Comparison of ENCODE assay signal across 8 cellular contexts in the genomic region with DNA sequence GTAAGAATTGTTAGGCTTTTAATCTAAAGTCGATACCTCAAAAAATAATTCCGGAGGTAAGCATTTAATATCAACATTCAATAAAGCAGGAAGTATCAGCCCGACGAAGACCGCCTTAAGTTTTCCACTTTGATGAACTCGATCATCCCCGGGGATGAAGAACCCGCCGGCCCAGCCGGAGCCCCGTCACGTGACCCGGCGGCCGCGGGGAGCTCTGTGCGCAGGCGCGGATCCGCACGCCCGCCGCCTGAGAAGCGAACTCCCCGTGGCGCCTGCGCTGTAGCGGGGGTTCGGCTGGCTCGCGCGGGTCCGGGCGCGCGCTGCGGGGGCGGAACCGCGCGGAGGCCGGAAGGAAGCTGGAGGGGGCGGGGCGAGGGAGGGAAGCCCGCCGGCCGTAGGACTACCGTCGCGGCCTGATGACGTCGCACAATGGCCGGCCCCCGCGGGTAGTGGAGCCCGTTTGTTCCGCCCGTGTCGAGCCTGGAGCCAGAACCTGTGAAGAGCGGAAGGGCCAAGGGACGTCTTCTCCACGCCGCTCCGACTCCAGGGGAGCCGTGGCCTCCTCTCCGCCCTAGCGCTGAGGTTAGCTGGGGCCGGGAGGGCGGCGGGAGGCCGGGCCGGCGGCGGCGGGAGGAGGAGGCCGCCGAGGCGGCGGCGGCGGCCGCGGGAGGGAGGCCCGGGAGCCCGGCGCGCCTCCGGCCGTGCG. TPM values are rescaled to one million over a fixed set of nuclear protein-coding genes. Genes with fewer than 3 reads are reported as not detected.
DNase-seq lines count a peak whose midpoint lies in the region; ATAC-seq and TF ChIP-seq lines count a peak whose summit lies in the region.

A gene (plus strand): TSS at position 419 of the 706 bp plus-strand sequence. CDS start 6,721 bp downstream, outside the sequence.

- peak within 1 kb of the TSS; percentile 87 for H3K27ac Mint-ChIP-seq in activated naive CD8-positive, alpha-beta T cell treated with anti-CD3 and anti-CD28 coated beads, Interleukin-2, amount 10 ng/mL, durations not matched to agents 7 days and 5 days

- peak; percentile 84 for ATAC-seq in HG02678 (IDR thresholded peaks at IDR 0.05; ENCODE audit: unreplicated experiment)
- peak; percentile 93 for ATAC-seq in activated naive CD8-positive, alpha-beta T cell treated with anti-CD3 and anti-CD28 coated beads, Interleukin-2, amount 10 ng/mL, durations not matched to agents 7 days and 5 days (ENCODE audit: low read depth)
- peak; percentile 99 for ATAC-seq in Right ventricle myocardium inferior

- H3K4me2 ChIP-seq in SU-DHL-6 (ENCODE audit: low read depth, low read length, poor library complexity, severe bottlenecking): peak within 1 kb of the TSS; percentile 78

- H3K27me3 ChIP-seq in SU-DHL-6 (ENCODE audit: low read length) (no peaks in the 10 kb centered on the region), ovary (no peaks in the 10 kb centered on the region), thyroid gland (no peaks in the 10 kb centered on the region)

- H3K4me1 Mint-ChIP-seq in activated naive CD8-positive, alpha-beta T cell treated with anti-CD3 and anti-CD28 coated beads, Interleukin-2, amount 10 ng/mL, durations not matched to agents 7 days and 5 days: peaks cover 24% of the 10 kb centered on the region

- no peaks in the 10 kb centered on the region for H3K9me3 Mint-ChIP-seq in activated naive CD8-positive, alpha-beta T cell treated with anti-CD3 and anti-CD28 coated beads, Interleukin-2, amount 10 ng/mL, durations not matched to agents 7 days and 5 days

- TF ChIP-seq CTCF in GM10248 (IDR thresholded peaks at IDR 0.05; ENCODE audit: control extremely low read depth, extremely low read depth, low read depth, missing control alignments): no peak
- TF ChIP-seq CTCF in SU-DHL-6 (IDR thresholded peaks at IDR 0.05; ENCODE audit: insufficient read depth, low read length, poor library complexity, severe bottlenecking): no peak
- TF ChIP-seq CTCF in ovary (IDR thresholded peaks at IDR 0.05): no peak
- TF ChIP-seq CTCF in thyroid gland (IDR thresholded peaks at IDR 0.05): no peak

- H3K27me3 Mint-ChIP-seq in activated naive CD8-positive, alpha-beta T cell treated with anti-CD3 and anti-CD28 coated beads, Interleukin-2, amount 10 ng/mL, durations not matched to agents 7 days and 5 days: no peaks in the 10 kb centered on the region

- peaks cover 52% of the 10 kb centered on the region for H3K79me2 ChIP-seq in SU-DHL-6 (ENCODE audit: insufficient read depth, low read length)

- peak; percentile 100 for DNase-seq in GM10248 (ENCODE audit: extremely low spot score)
- DNase-seq in NCI-H1417 (lab: John Stamatoyannopoulos, UW): peak; percentile 94 to 96 (median 96)
- DNase-seq in activated naive CD8-positive, alpha-beta T cell treated with anti-CD3 and anti-CD28 coated beads, Interleukin-2, amount 10 ng/mL, durations not matched to agents 7 days and 5 days: peak; percentile 99
- peak; percentile 98 for DNase-seq in Right ventricle myocardium inferior (ENCODE audit: missing footprints)
- DNase-seq in ovary: peak; percentile 96 to 99 (median 97)
- DNase-seq in thyroid gland: peak; percentile 97 to 98

- no peaks in the 10 kb centered on the region for H3K9me3 ChIP-seq in SU-DHL-6 (ENCODE audit: insufficient read depth, low read length)
- no peaks in the 10 kb centered on the region for H3K9me3 ChIP-seq in ovary
- H3K9me3 ChIP-seq in thyroid gland: no peaks in the 10 kb centered on the region

- no peak for TF ChIP-seq EP300 in ovary (IDR thresholded peaks at IDR 0.05)

- H3K9ac ChIP-seq in SU-DHL-6 (ENCODE audit: low read length): peak within 1 kb of the TSS; percentile 91

- intact Hi-C loops in Right ventricle myocardium inferior (cut with DNase I): loop anchor here (1.0 kb wide), 1 partner anchor 93 kb away; a partner anchor contains a TSS
- intact Hi-C loops in ovary (cut with DNase I): loop anchor here in 1 of 4 donors (10.0 kb wide), 1 partner anchor 125 kb away; no protein-coding TSS in a partner anchor
- intact Hi-C loops in thyroid gland (cut with DNase I): loop anchor here (2.0 to 10.0 kb wide), 2 partner anchors 85 to 137 kb away; a partner anchor contains a TSS

- H4K20me1 ChIP-seq in SU-DHL-6 (ENCODE audit: low read depth, low read length): no peaks in the 10 kb centered on the region

- CTCF ChIA-PET in GM10248 (lab: Yijun Ruan, JAX): interaction anchor here (1.0 to 2.1 kb wide), 8 partner anchors 8 to 167 kb away, joined by 3 to 8 read pairs (median 4); no protein-coding TSS in a partner anchor

- H2AFZ ChIP-seq in SU-DHL-6 (ENCODE audit: low read depth, low read length, severe bottlenecking): peak within 1 kb of the TSS; percentile 71

- peak within 1 kb of the TSS; percentile 89 for H3K4me3 Mint-ChIP-seq in activated naive CD8-positive, alpha-beta T cell treated with anti-CD3 and anti-CD28 coated beads, Interleukin-2, amount 10 ng/mL, durations not matched to agents 7 days and 5 days

- H3K4me1 ChIP-seq in ovary (ENCODE audit: insufficient read depth): peaks cover 7% of the 10 kb centered on the region
- H3K4me1 ChIP-seq in thyroid gland: peaks cover 13 to 16% of the 10 kb centered on the region in 2 donors

- POLR2A ChIA-PET in GM10248 (lab: Yijun Ruan, JAX): interaction anchor here (0.6 to 1.6 kb wide), 4 partner anchors 12 to 623 kb away, joined by 3 to 9 read pairs (median 5); a partner anchor contains a TSS
- POLR2A ChIA-PET in activated naive CD8-positive, alpha-beta T cell treated with anti-CD3 and anti-CD28 coated beads, Interleukin-2, amount 10 ng/mL, durations not matched to agents 7 days and 5 days (lab: Charles Lee): interaction anchor here (0.6 to 2.3 kb wide), 24 partner anchors 9 to 1294 kb away, joined by 3 to 19 read pairs (median 3); a partner anchor contains a TSS

- no peaks in the 10 kb centered on the region; the same call in 1 of the 2 replicates for H3F3A ChIP-seq in SU-DHL-6 (ENCODE audit: insufficient read depth)

- H3K36me3 ChIP-seq in SU-DHL-6 (ENCODE audit: low read length): no peaks in the 10 kb centered on the region
- no peaks in the 10 kb centered on the region for H3K36me3 ChIP-seq in ovary
- no peaks in the 10 kb centered on the region for H3K36me3 ChIP-seq in thyroid gland

- H3K27ac ChIP-seq in SU-DHL-6 (ENCODE audit: low read depth, low read length): no peak within 1 kb of the TSS
- H3K27ac ChIP-seq in ovary: peak within 1 kb of the TSS; percentile 26 to 39
- peak within 1 kb of the TSS in 2 of 3 donors; percentile 68 to 69 for H3K27ac ChIP-seq in thyroid gland

- no peaks in the 10 kb centered on the region for H3K9me2 ChIP-seq in SU-DHL-6 (replicated peaks; ENCODE audit: insufficient read depth, low read length)

- WGBS in ovary, 3 donors: 0 to 1% (median 0%) methylated on average over 22 to 90 of the region's 90 CpGs
- 0% methylated on average over 1 to 9 of the region's 90 CpGs for WGBS in thyroid gland, 2 donors

- peak within 1 kb of the TSS; percentile 90 for H3K4me3 ChIP-seq in SU-DHL-6 (ENCODE audit: insufficient read depth, low read length, poor library complexity, severe bottlenecking)
- peak within 1 kb of the TSS; percentile 73 for H3K4me3 ChIP-seq in ovary
- peak within 1 kb of the TSS; percentile 5 to 71 (median 48) for H3K4me3 ChIP-seq in thyroid gland (replicated peaks in 1 of 3)

- peaks cover under 1% of the 10 kb centered on the region for H3K36me3 Mint-ChIP-seq in activated naive CD8-positive, alpha-beta T cell treated with anti-CD3 and anti-CD28 coated beads, Interleukin-2, amount 10 ng/mL, durations not matched to agents 7 days and 5 days

- TF ChIP-seq POLR2A in ovary (IDR thresholded peaks at IDR 0.05) (peak; percentile 52), thyroid gland (IDR thresholded peaks at IDR 0.05) (peak in 1 of 2 donors; percentile 77)

RNA-seq across cellular contexts. Expression of the gene that starts here (rescaled TPM):
- total RNA-seq in activated naive CD8-positive, alpha-beta T cell treated with anti-CD3 and anti-CD28 coated beads, Interleukin-2, amount 10 ng/mL, durations not matched to agents 7 days and 5 days: 10 to 100 TPM; 83.4 to 88.7 TPM
- total RNA-seq in Right ventricle myocardium inferior: 23.9 TPM
- total RNA-seq in ovary: 10 to 100 TPM; 16.0 to 40.4 (median 36.5) TPM
- polyA plus RNA-seq in ovary: 10 to 100 TPM; 17.1 to 25.3 TPM
- 10 to 100 TPM; 14.8 to 25.5 (median 20.9) TPM for total RNA-seq in thyroid gland
